In genomic region chr5:86748538-86749105, GRCh38 we compare ENCODE assay signal across 17 cellular contexts.
"Had no signal": no experiment of that assay in that cellular context is flagged by ENCODE, and none has a peak within 500 bp of the region (broad histone marks: within the 10 kb centered on the region; RNA-seq: fewer than 3 reads in every experiment).

No MANE protein-coding gene starts in this region.

- ATAC-seq: activated CD4-positive, alpha-beta T cell treated with anti-CD3 and anti-CD28 coated beads for 36 hours; stimulated activated naive B cell treated with anti-CD40 and anti-IgM and Interleukin-4, amounts not matched to agents 10 μg/mL and 1 μg/mL and 100 μg/mL, for 72 hours; WTC11 had no signal

- H3K4me1 ChIP-seq: left ventricle myocardium inferior, sigmoid colon had no signal

- H3K27ac ChIP-seq: left ventricle myocardium inferior, sigmoid colon, thoracic aorta had no signal

- H3K4me3 Mint-ChIP-seq: activated CD4-positive, alpha-beta T cell treated with anti-CD3 and anti-CD28 coated beads for 36 hours; activated naive CD8-positive, alpha-beta T cell treated with anti-CD3 and anti-CD28 coated beads for 36 hours; endodermal cell; stimulated activated naive B cell treated with anti-CD40 and anti-IgM and Interleukin-4, amounts not matched to agents 10 μg/mL and 1 μg/mL and 100 μg/mL, for 72 hours; WTC11 had no signal

- H3K9me3 Mint-ChIP-seq: activated naive CD8-positive, alpha-beta T cell treated with anti-CD3 and anti-CD28 coated beads for 36 hours; stimulated activated naive B cell treated with anti-CD40 and anti-IgM and Interleukin-4, amounts not matched to agents 10 μg/mL and 1 μg/mL and 100 μg/mL, for 72 hours had no signal

- H3K27me3 Mint-ChIP-seq: activated CD4-positive, alpha-beta T cell treated with anti-CD3 and anti-CD28 coated beads for 36 hours; activated naive CD8-positive, alpha-beta T cell treated with anti-CD3 and anti-CD28 coated beads for 36 hours; stimulated activated naive B cell treated with anti-CD40 and anti-IgM and Interleukin-4, amounts not matched to agents 10 μg/mL and 1 μg/mL and 100 μg/mL, for 72 hours had no signal

- H3K36me3 ChIP-seq: left ventricle myocardium inferior, sigmoid colon, thoracic aorta had no signal

- H3K27ac Mint-ChIP-seq: activated CD4-positive, alpha-beta T cell treated with anti-CD3 and anti-CD28 coated beads for 36 hours; activated naive CD8-positive, alpha-beta T cell treated with anti-CD3 and anti-CD28 coated beads for 36 hours; endodermal cell; stimulated activated naive B cell treated with anti-CD40 and anti-IgM and Interleukin-4, amounts not matched to agents 10 μg/mL and 1 μg/mL and 100 μg/mL, for 72 hours; WTC11 had no signal

- H3K27me3 ChIP-seq: sigmoid colon had no signal

- FAIRE-seq: frontal cortex had no signal

- H3K36me3 Mint-ChIP-seq: activated naive CD8-positive, alpha-beta T cell treated with anti-CD3 and anti-CD28 coated beads for 36 hours; stimulated activated naive B cell treated with anti-CD40 and anti-IgM and Interleukin-4, amounts not matched to agents 10 μg/mL and 1 μg/mL and 100 μg/mL, for 72 hours; WTC11 had no signal

- H3K9me3 ChIP-seq: left ventricle myocardium inferior, sigmoid colon, thoracic aorta had no signal

- H3K4me1 Mint-ChIP-seq: activated CD4-positive, alpha-beta T cell treated with anti-CD3 and anti-CD28 coated beads for 36 hours; activated naive CD8-positive, alpha-beta T cell treated with anti-CD3 and anti-CD28 coated beads for 36 hours; endodermal cell; stimulated activated naive B cell treated with anti-CD40 and anti-IgM and Interleukin-4, amounts not matched to agents 10 μg/mL and 1 μg/mL and 100 μg/mL, for 72 hours; WTC11 had no signal

- H3K4me3 ChIP-seq: left ventricle myocardium inferior, sigmoid colon, thoracic aorta had no signal

- DNase-seq: activated CD4-positive, alpha-beta T cell treated with anti-CD3 and anti-CD28 coated beads for 36 hours; activated CD4-positive, alpha-beta T cell treated with anti-CD3 and anti-CD28 coated beads, Interleukin-2, amount 50 U/mL, for 48 hours; activated naive CD4-positive, alpha-beta T cell; activated naive CD8-positive, alpha-beta T cell treated with anti-CD3 and anti-CD28 coated beads for 36 hours; activated T-cell treated with anti-CD3 and anti-CD28 coated beads for 4 hours; amniotic stem cell; caudate nucleus; endodermal cell; hypothalamus; left ventricle myocardium inferior; occipital lobe; posterior cingulate gyrus; sigmoid colon; stimulated activated naive B cell treated with anti-CD40 and anti-IgM and Interleukin-4, amounts not matched to agents 10 μg/mL and 1 μg/mL and 100 μg/mL, for 72 hours had no signal
